7 cellular contexts compared by ENCODE assay signal in genomic region chr9:75088646-75089368, GRCh38. TPM values are rescaled to one million over a fixed set of nuclear protein-coding genes. Genes with fewer than 3 reads are reported as not detected.
DNase-seq lines count a peak whose midpoint lies in the region; ATAC-seq, FAIRE-seq and TF ChIP-seq lines count a peak whose summit lies in the region.

No MANE protein-coding gene starts in this region.

- H3K9me3 ChIP-seq in ES-I3 (ENCODE audit: control insufficient read depth, insufficient read depth, low read length) (no peaks in the 10 kb centered on the region), astrocyte (ENCODE audit: insufficient read depth, low read depth, low read length) (no peaks in the 10 kb centered on the region), right atrium auricular region (no peaks in the 10 kb centered on the region), prostate gland (no peaks in the 10 kb centered on the region)

- DNase-seq in HL-60 (ENCODE audit: low read depth in 1 of 2, low spot score in 1 of 2) (peak; percentile 65 to 80), RKO (ENCODE audit: low spot score) (peak; percentile 83), astrocyte (ENCODE audit: low read depth) (peak; percentile 54), right atrium auricular region (ENCODE audit: low spot score) (peak; percentile 79), prostate gland (ENCODE audit: low spot score) (peak; percentile 85)

- H3K9me3 Mint-ChIP-seq in astrocyte (ENCODE audit: unreplicated experiment) = no peaks in the 10 kb centered on the region

- WGBS in prostate gland = under 1% methylated on average over 43 of the region's 43 CpGs

- H3K9ac ChIP-seq in ES-I3 (ENCODE audit: low read depth, low read length) (peak overlapping the region; percentile 76), astrocyte (ENCODE audit: low read length) (peak overlapping the region; percentile 90)

- H3K4me3 ChIP-seq in HL-60 (replicated peaks; ENCODE audit: insufficient read depth, low read length) = peak overlapping the region; percentile 94
- H3K4me3 ChIP-seq in astrocyte (ENCODE audit: insufficient read depth, low read depth, low read length) = peak overlapping the region; percentile 82
- H3K4me3 ChIP-seq in right atrium auricular region = peak overlapping the region; percentile 77 to 97
- H3K4me3 ChIP-seq in prostate gland = peak overlapping the region; percentile 77 to 82

- H3K27ac Mint-ChIP-seq in astrocyte (ENCODE audit: unreplicated experiment) = peak overlapping the region; percentile 87

- H3K4me1 Mint-ChIP-seq in astrocyte (ENCODE audit: low read depth, unreplicated experiment) = peaks cover 16% of the 10 kb centered on the region

- no peak for TF ChIP-seq CTCF in HL-60 (IDR thresholded peaks at IDR 0.05; ENCODE audit: insufficient read depth, low read length)
- TF ChIP-seq CTCF in astrocyte (IDR thresholded peaks at IDR 0.05; ENCODE audit: insufficient read depth, low read depth, low read length) = peak; percentile 40
- peak in 1 of 2 donors; percentile 40 for TF ChIP-seq CTCF in right atrium auricular region (IDR thresholded peaks at IDR 0.05)
- TF ChIP-seq CTCF in prostate gland (IDR thresholded peaks at IDR 0.05) = peak in 2 of 4 experiments; percentile 36 to 41

- no peak for TF ChIP-seq POLR2A in prostate gland (IDR thresholded peaks at IDR 0.05)

- H3K27me3 Mint-ChIP-seq in astrocyte (ENCODE audit: low read depth, unreplicated experiment) = no peaks in the 10 kb centered on the region

- peak overlapping the region; percentile 96 for H3K4me3 Mint-ChIP-seq in astrocyte (ENCODE audit: unreplicated experiment)

- H4K20me1 ChIP-seq in astrocyte (ENCODE audit: insufficient read depth, low read length) = peaks cover 16% of the 10 kb centered on the region

- no peaks in the 10 kb centered on the region for H3K36me3 ChIP-seq in ES-I3 (ENCODE audit: insufficient read depth, low read length)
- no peaks in the 10 kb centered on the region for H3K36me3 ChIP-seq in astrocyte (ENCODE audit: insufficient read depth, low read length)
- H3K36me3 ChIP-seq in right atrium auricular region = no peaks in the 10 kb centered on the region
- no peaks in the 10 kb centered on the region for H3K36me3 ChIP-seq in prostate gland

- H3K27ac ChIP-seq in HL-60 (replicated peaks) (peak overlapping the region; percentile 91), astrocyte (ENCODE audit: low read depth, low read length) (peak overlapping the region; percentile 61), right atrium auricular region (peak overlapping the region; percentile 96 to 98), prostate gland (peak overlapping the region; percentile 97 to 99)

- no peaks in the 10 kb centered on the region for H3K27me3 ChIP-seq in HL-60 (ENCODE audit: insufficient read depth, poor library complexity, severe bottlenecking)
- H3K27me3 ChIP-seq in astrocyte (ENCODE audit: insufficient read depth, low read length) = no peaks in the 10 kb centered on the region
- no peaks in the 10 kb centered on the region for H3K27me3 ChIP-seq in right atrium auricular region
- no peaks in the 10 kb centered on the region for H3K27me3 ChIP-seq in prostate gland (replicated peaks; ENCODE audit: insufficient read depth)

- H3K79me2 ChIP-seq in astrocyte (ENCODE audit: insufficient read depth, low read length) = peaks cover 49% of the 10 kb centered on the region

- peak overlapping the region; percentile 80 for H2AFZ ChIP-seq in astrocyte (ENCODE audit: low read depth, low read length)

- peak overlapping the region; percentile 88 for H3K4me2 ChIP-seq in astrocyte (ENCODE audit: low read length)

- H3K36me3 Mint-ChIP-seq in astrocyte (ENCODE audit: low read depth, unreplicated experiment) = peaks cover 2% of the 10 kb centered on the region

- peak; percentile 36 for ATAC-seq in GM21390 (IDR thresholded peaks at IDR 0.05; ENCODE audit: unreplicated experiment)

- H3K4me1 ChIP-seq in ES-I3 (ENCODE audit: insufficient read depth, low read length) = peaks cover 8% of the 10 kb centered on the region
- peaks cover 13% of the 10 kb centered on the region for H3K4me1 ChIP-seq in astrocyte (ENCODE audit: insufficient read depth, low read length)
- peaks cover 0 to 43% of the 10 kb centered on the region in 2 donors for H3K4me1 ChIP-seq in right atrium auricular region
- no peaks in the 10 kb centered on the region for H3K4me1 ChIP-seq in prostate gland (replicated peaks)

- intact Hi-C loops in prostate gland (cut with DNase I) = loop anchor here (1.0 to 2.0 kb wide), 2 partner anchors 62 to 136 kb away; partner anchors contain the start of gene C9orf40

- FAIRE-seq in astrocyte (lab: Jason Lieb, UNC) = peak; percentile 26

RNA-seq across cellular contexts. Expression of gene OSTF1, which starts 0.5 kb away (rescaled TPM):
- total RNA-seq in astrocyte = 43.0 and 43.3 TPM in 2 replicates
- total RNA-seq in right atrium auricular region = 10 to 100 TPM; 14.5 to 17.7 TPM
- total RNA-seq in prostate gland = 10 to 100 TPM; 24.5 to 35.8 TPM

RNA-seq across cellular contexts. Expression of gene NMRK1, which starts 0.9 kb away (rescaled TPM):
- 15.1 and 15.2 TPM in 2 replicates for total RNA-seq in astrocyte
- 1 to 10 TPM; 5.5 to 9.6 TPM for total RNA-seq in right atrium auricular region
- total RNA-seq in prostate gland = 10 to 100 TPM; 16.2 to 34.1 TPM

Comparison
In these comparisons a context has a peak if more than half of its experiments do, and no peak if none do; other contexts are left out.
1. Peak in every context shown above with its lines: DNase-seq, ATAC-seq, H3K4me3 ChIP-seq and H3K27ac ChIP-seq.